Comparison of ENCODE assay signal across 8 cellular contexts in genomic region chr12:109715310-109716091, GRCh38. TPM values are rescaled to one million over a fixed set of nuclear protein-coding genes. Genes with fewer than 3 reads are reported as not detected.
DNase-seq lines count a peak whose midpoint lies in the region; ATAC-seq and TF ChIP-seq lines count a peak whose summit lies in the region.

No MANE protein-coding gene starts in this region.

- POLR2A ChIA-PET in activated CD8-positive, alpha-beta T cell treated with anti-CD3 and anti-CD28 coated beads, Interleukin-2, amount 10 ng/mL, durations not matched to agents 7 days and 5 days (lab: Charles Lee) = no interaction called here

- H3K4me1 ChIP-seq in heart left ventricle = peaks cover 0 to 83% (median 23%) of the 10 kb centered on the region in 12 donors

- peak overlapping the region in 10 of 12 donors; percentile 36 to 83 (median 68) for H3K27ac ChIP-seq in heart left ventricle

- no peak for TF ChIP-seq POLR2A in heart left ventricle (IDR thresholded peaks at IDR 0.05)

- TF ChIP-seq CTCF in heart left ventricle (IDR thresholded peaks at IDR 0.05) = no peak

- H3K36me3 ChIP-seq in heart left ventricle = no peaks in the 10 kb centered on the region

- CTCF ChIA-PET in activated CD8-positive, alpha-beta T cell treated with anti-CD3 and anti-CD28 coated beads, Interleukin-2, amount 10 ng/mL, durations not matched to agents 7 days and 5 days (lab: Charles Lee) = no interaction called here

- intact Hi-C loops in heart left ventricle (cut with DNase I) = loop anchor here in 6 of 10 donors (2.0 to 10.0 kb wide), 5 partner anchors 57 to 201 kb away; no protein-coding TSS in a partner anchor
- intact Hi-C loops in cardiac septum (cut with DNase I) = loop anchor here (2.0 kb wide), 1 partner anchor 61 kb away; no protein-coding TSS in a partner anchor

- no peak overlapping the region for H3K27ac Mint-ChIP-seq in activated CD8-positive, alpha-beta T cell treated with anti-CD3 and anti-CD28 coated beads, Interleukin-2, amount 10 ng/mL, durations not matched to agents 7 days and 5 days

- peak in 2 of 5 donors; percentile 46 to 53 for DNase-seq in heart left ventricle
- no peak for DNase-seq in cardiac septum (ENCODE audit: low spot score)
- no peak for DNase-seq in activated CD8-positive, alpha-beta T cell treated with anti-CD3 and anti-CD28 coated beads, Interleukin-2, amount 10 ng/mL, durations not matched to agents 7 days and 5 days
- DNase-seq in medulla oblongata (ENCODE audit: extremely low spot score) = peak; percentile 71
- DNase-seq in H4 (ENCODE audit: low spot score) = no peak
- no peak for DNase-seq in activated gamma-delta T cell treated with Interleukin-2 at 50 U/mL for 16 hours

- peaks cover 9% of the 10 kb centered on the region for H3K4me1 Mint-ChIP-seq in activated CD8-positive, alpha-beta T cell treated with anti-CD3 and anti-CD28 coated beads, Interleukin-2, amount 10 ng/mL, durations not matched to agents 7 days and 5 days (ENCODE audit: low read depth)

- H3K4me3 ChIP-seq in heart left ventricle = peak overlapping the region in 8 of 12 donors; percentile 61 to 80 (median 68)

- WGBS in heart left ventricle, 4 donors = 63 to 67% (median 65%) methylated on average over 13 to 19 of the region's 19 CpGs

- no peaks in the 10 kb centered on the region for H3K36me3 Mint-ChIP-seq in activated CD8-positive, alpha-beta T cell treated with anti-CD3 and anti-CD28 coated beads, Interleukin-2, amount 10 ng/mL, durations not matched to agents 7 days and 5 days (ENCODE audit: low read depth)

- no peaks in the 10 kb centered on the region for H3K9me3 Mint-ChIP-seq in activated CD8-positive, alpha-beta T cell treated with anti-CD3 and anti-CD28 coated beads, Interleukin-2, amount 10 ng/mL, durations not matched to agents 7 days and 5 days (ENCODE audit: insufficient read depth)

- peaks cover 29% of the 10 kb centered on the region for H3K27me3 Mint-ChIP-seq in activated CD8-positive, alpha-beta T cell treated with anti-CD3 and anti-CD28 coated beads, Interleukin-2, amount 10 ng/mL, durations not matched to agents 7 days and 5 days (ENCODE audit: low read depth)

- ATAC-seq in heart left ventricle (no peak), GM21423 (IDR thresholded peaks at IDR 0.05; ENCODE audit: unreplicated experiment) (no peak), GM21526 (IDR thresholded peaks at IDR 0.05; ENCODE audit: low FRiP score, unreplicated experiment) (no peak)
- ATAC-seq in activated CD8-positive, alpha-beta T cell treated with anti-CD3 and anti-CD28 coated beads, Interleukin-2, amount 10 ng/mL, durations not matched to agents 7 days and 5 days = no peak

- peak overlapping the region; percentile 49 for H3K4me3 Mint-ChIP-seq in activated CD8-positive, alpha-beta T cell treated with anti-CD3 and anti-CD28 coated beads, Interleukin-2, amount 10 ng/mL, durations not matched to agents 7 days and 5 days

- H3K9me3 ChIP-seq in heart left ventricle = no peaks in the 10 kb centered on the region

- peaks cover 0 to 46% (median 7%) of the 10 kb centered on the region in 9 donors for H3K27me3 ChIP-seq in heart left ventricle

RNA-seq across cellular contexts. Expression of gene FAM222A, which starts 1.9 kb away (rescaled TPM):
- total RNA-seq in heart left ventricle (10 to 100 TPM in 6 of 9 donors, 1 to 10 TPM in 3; 3.5 to 45.8 (median 11.2) TPM), cardiac septum (7.8 TPM)
- polyA plus RNA-seq in heart left ventricle = 1 to 10 TPM; 4.1 to 9.4 TPM
- total RNA-seq in activated CD8-positive, alpha-beta T cell treated with anti-CD3 and anti-CD28 coated beads, Interleukin-2, amount 10 ng/mL, durations not matched to agents 7 days and 5 days = 1 to 10 TPM; 1.6 to 1.9 TPM
- total RNA-seq in H4 (2014; rRNA removed; shearing (Covaris generic)) = 0.68 and 1.2 TPM in 2 replicates
